In the genomic region with DNA sequence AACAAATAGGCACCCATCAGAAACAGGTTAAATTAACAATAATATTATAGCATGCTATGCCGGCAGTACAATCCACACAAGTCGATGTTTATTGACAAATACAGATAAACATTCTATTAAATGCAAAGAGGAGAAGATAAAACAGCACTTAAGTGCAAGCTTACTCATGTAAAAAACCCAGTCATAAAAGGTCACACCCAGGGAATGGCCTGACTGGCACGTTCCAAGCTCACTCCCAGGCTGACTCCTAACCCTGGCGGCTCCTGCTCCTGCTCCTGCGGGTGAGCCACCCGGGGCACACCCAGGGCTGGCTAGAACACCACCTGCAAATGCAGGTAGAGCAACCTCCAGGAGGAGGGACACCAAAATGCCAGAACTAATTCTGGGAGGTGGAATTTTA, we compare ENCODE assay signal across 16 cellular contexts.
A peak's percentile ranks its signal among the peaks of the same experiment; 100 is the strongest.
DNase-seq lines count a peak whose midpoint lies in the region; ATAC-seq and TF ChIP-seq lines count a peak whose summit lies in the region.
"Had no signal": no experiment of that assay in that cellular context is flagged by ENCODE, and none has a peak within 500 bp of the region (broad histone marks: within the 10 kb centered on the region; RNA-seq: fewer than 3 reads in every experiment).

No MANE protein-coding gene starts in this region.

- H3K4me1 ChIP-seq in esophagus squamous epithelium, result peaks cover 21 to 100% (median 22%) of the 10 kb centered on the region in 3 donors
- H3K4me1 ChIP-seq in testis, result peaks cover 9% of the 10 kb centered on the region

- WGBS in esophagus squamous epithelium, 2 donors, result 53 to 71% methylated on average over 6 of the region's 6 CpGs
- 79 to 83% methylated on average over 6 of the region's 6 CpGs for WGBS in testis, 2 donors

- TF ChIP-seq CTCF in esophagus squamous epithelium (IDR thresholded peaks at IDR 0.05) (no peak), testis (IDR thresholded peaks at IDR 0.05) (no peak)

- H3K9me3 Mint-ChIP-seq in activated T-cell treated with anti-CD3 and anti-CD28 coated beads, Interleukin-2, amount 50 U/mL, for 72 hours, result no peaks in the 10 kb centered on the region
- H3K9me3 Mint-ChIP-seq in activated T-cell treated with anti-CD3 and anti-CD28 coated beads, Interleukin-2, amount 50 U/mL, for 4 hours, result no peaks in the 10 kb centered on the region
- H3K9me3 Mint-ChIP-seq: central memory CD8-positive, alpha-beta T cell had no signal

- no peak overlapping the region for H3K4me3 Mint-ChIP-seq in activated T-cell treated with anti-CD3 and anti-CD28 coated beads, Interleukin-2, amount 50 U/mL, for 72 hours
- H3K4me3 Mint-ChIP-seq in activated T-cell treated with anti-CD3 and anti-CD28 coated beads, Interleukin-2, amount 50 U/mL, for 4 hours, result no peak overlapping the region
- H3K4me3 Mint-ChIP-seq: central memory CD8-positive, alpha-beta T cell had no signal

- no peak for DNase-seq in activated T-cell treated with anti-CD3 and anti-CD28 coated beads, Interleukin-2, amount 50 U/mL, for 72 hours
- no peak for DNase-seq in activated T-cell treated with anti-CD3 and anti-CD28 coated beads, Interleukin-2, amount 50 U/mL, for 4 hours
- DNase-seq in SW480 (ENCODE audit: low spot score), result peak; percentile 55
- no peak for DNase-seq in esophagus squamous epithelium (lab: John Stamatoyannopoulos, UW)
- no peak for DNase-seq in substantia nigra (lab: John Stamatoyannopoulos, UW)
- no peak for DNase-seq in testis
- DNase-seq in islet precursor cell, result no peak
- no peak for DNase-seq in sciatic nerve (ENCODE audit: low spot score)
- DNase-seq: activated CD4-positive, alpha-beta T cell treated with anti-CD3 and anti-CD28 coated beads for 48 hours; DMS 273 treated with DMSO at 0.1 percent for 48 hours; hippocampal formation; NCI-H1048; OCI-M1 had no signal

- H3K36me3 ChIP-seq in esophagus squamous epithelium (no peaks in the 10 kb centered on the region), testis (ENCODE audit: low read depth, missing control alignments) (no peaks in the 10 kb centered on the region)
- H3K36me3 ChIP-seq: thoracic aorta had no signal

- TF ChIP-seq POLR2A in esophagus squamous epithelium (IDR thresholded peaks at IDR 0.05) (no peak), testis (IDR thresholded peaks at IDR 0.05) (no peak)

- H3K9me3 ChIP-seq in esophagus squamous epithelium, result no peaks in the 10 kb centered on the region
- no peaks in the 10 kb centered on the region for H3K9me3 ChIP-seq in testis
- H3K9me3 ChIP-seq: thoracic aorta had no signal

- no peaks in the 10 kb centered on the region for H3K27me3 ChIP-seq in esophagus squamous epithelium
- H3K27me3 ChIP-seq in testis, result no peaks in the 10 kb centered on the region

- no peak for ATAC-seq in activated T-cell treated with anti-CD3 and anti-CD28 coated beads, Interleukin-2, amount 50 U/mL, for 72 hours (replicated peaks in 1 of 2)
- no peak for ATAC-seq in activated T-cell treated with anti-CD3 and anti-CD28 coated beads, Interleukin-2, amount 50 U/mL, for 4 hours
- ATAC-seq in sciatic nerve, result no peak

- H3K4me1 Mint-ChIP-seq in activated T-cell treated with anti-CD3 and anti-CD28 coated beads, Interleukin-2, amount 50 U/mL, for 72 hours (ENCODE audit: low read depth), result peaks cover 90% of the 10 kb centered on the region
- peaks cover 96% of the 10 kb centered on the region for H3K4me1 Mint-ChIP-seq in activated T-cell treated with anti-CD3 and anti-CD28 coated beads, Interleukin-2, amount 50 U/mL, for 4 hours (ENCODE audit: low read depth)

- H3K4me3 ChIP-seq in esophagus squamous epithelium, result no peak overlapping the region
- no peak overlapping the region for H3K4me3 ChIP-seq in testis
- H3K4me3 ChIP-seq: skin epidermis, thoracic aorta had no signal

- H3K27ac Mint-ChIP-seq in activated T-cell treated with anti-CD3 and anti-CD28 coated beads, Interleukin-2, amount 50 U/mL, for 72 hours, result peak overlapping the region; percentile 49

- H3K27ac ChIP-seq in esophagus squamous epithelium (peak overlapping the region; percentile 4 to 88 (median 74)), substantia nigra (ENCODE audit: low read depth, low read length, poor library complexity, severe bottlenecking) (peak overlapping the region; percentile 68), testis (no peak overlapping the region)
- H3K27ac ChIP-seq: thoracic aorta had no signal

- H3K36me3 Mint-ChIP-seq in activated T-cell treated with anti-CD3 and anti-CD28 coated beads, Interleukin-2, amount 50 U/mL, for 72 hours (ENCODE audit: insufficient read depth in 2 of 2), result peaks cover 0 to 11% of the 10 kb centered on the region in 2 donors
- peaks cover 18% of the 10 kb centered on the region for H3K36me3 Mint-ChIP-seq in activated T-cell treated with anti-CD3 and anti-CD28 coated beads, Interleukin-2, amount 50 U/mL, for 4 hours (ENCODE audit: insufficient read depth)

- intact Hi-C loops in esophagus squamous epithelium (cut with DNase I) (no loop called here), testis (cut with DNase I; ENCODE audit: low total_unique reads) (no loop called here), sciatic nerve (cut with DNase I) (loop anchor here (10.0 kb wide), 1 partner anchor 114 kb away; no protein-coding TSS in a partner anchor)

- no peaks in the 10 kb centered on the region for H3K27me3 Mint-ChIP-seq in activated T-cell treated with anti-CD3 and anti-CD28 coated beads, Interleukin-2, amount 50 U/mL, for 72 hours (ENCODE audit: low read depth)
- no peaks in the 10 kb centered on the region for H3K27me3 Mint-ChIP-seq in activated T-cell treated with anti-CD3 and anti-CD28 coated beads, Interleukin-2, amount 50 U/mL, for 4 hours (ENCODE audit: low read depth)
- H3K27me3 Mint-ChIP-seq: central memory CD8-positive, alpha-beta T cell had no signal

Comparison
In these comparisons a context has a peak if more than half of its experiments do, and no peak if none do; other contexts are left out.
1. H3K27ac ChIP-seq: peak in esophagus squamous epithelium (4 of 4) and substantia nigra (single experiment); none in testis (0 of 2).